In genomic region chr12:46664771-46665287, GRCh38 we compare ENCODE assay signal across 9 cellular contexts.
A peak's percentile ranks its signal among the peaks of the same experiment; 100 is the strongest.
DNase-seq lines count a peak whose midpoint lies in the region; ATAC-seq and TF ChIP-seq lines count a peak whose summit lies in the region.
"Had no signal": no experiment of that assay in that cellular context is flagged by ENCODE, and none has a peak within 500 bp of the region (broad histone marks: within the 10 kb centered on the region; RNA-seq: fewer than 3 reads in every experiment).

No MANE protein-coding gene starts in this region.

- peak overlapping the region; percentile 3 for H3K9ac ChIP-seq in skeletal muscle satellite cell (ENCODE audit: low read depth, low read length)

- peak; percentile 52 for ATAC-seq in HG02588 (IDR thresholded peaks at IDR 0.05; ENCODE audit: unreplicated experiment)

- no peak overlapping the region for H3K27ac ChIP-seq in Peyer's patch

- no peak for TF ChIP-seq CTCF in Peyer's patch (IDR thresholded peaks at IDR 0.05)

- H3K4me3 ChIP-seq in skeletal muscle satellite cell (ENCODE audit: low read length) = peak overlapping the region; percentile 7
- H3K4me3 ChIP-seq in Peyer's patch = no peak overlapping the region

- H3K9me3 ChIP-seq in skeletal muscle satellite cell (replicated peaks; ENCODE audit: low read length) (no peaks in the 10 kb centered on the region), Peyer's patch (no peaks in the 10 kb centered on the region)
- H3K9me3 ChIP-seq: BLaER1 treated with 17β-estradiol and CSF1 and Interleukin-3, amounts not matched to agents 10 nM and 100 nM had no signal

- DNase-seq in NCI-H1417 (lab: John Stamatoyannopoulos, UW) (peak in 2 of 3 experiments; percentile 53 to 83), NCI-H1417 treated with DMSO at 0.1 percent for 48 hours (lab: John Stamatoyannopoulos, UW) (no peak), NCI-H82 (lab: John Stamatoyannopoulos, UW) (peak; percentile 56), dermis blood vessel endothelial cell (peak; percentile 88), globus pallidus (ENCODE audit: low spot score) (no peak), Peyer's patch (no peak)

- H3K36me3 ChIP-seq in skeletal muscle satellite cell (ENCODE audit: insufficient read depth, low read length) (no peaks in the 10 kb centered on the region), Peyer's patch (no peaks in the 10 kb centered on the region)
- H3K36me3 ChIP-seq: BLaER1 treated with 17β-estradiol and CSF1 and Interleukin-3, amounts not matched to agents 10 nM and 100 nM had no signal

- peaks cover 54% of the 10 kb centered on the region for H3K4me1 ChIP-seq in skeletal muscle satellite cell (ENCODE audit: control insufficient read depth, insufficient read depth, low read length)
- H3K4me1 ChIP-seq in Peyer's patch = peaks cover 0 to 15% (median 2%) of the 10 kb centered on the region in 4 donors

- H3K4me2 ChIP-seq in skeletal muscle satellite cell (ENCODE audit: low read length) = peak overlapping the region; percentile 57

- no peak for TF ChIP-seq POLR2A in Peyer's patch (IDR thresholded peaks at IDR 0.05)

- H3K27me3 ChIP-seq in skeletal muscle satellite cell (ENCODE audit: control insufficient read depth, insufficient read depth, low read length) = no peaks in the 10 kb centered on the region
- no peaks in the 10 kb centered on the region for H3K27me3 ChIP-seq in Peyer's patch
- H3K27me3 ChIP-seq: BLaER1 treated with 17β-estradiol and CSF1 and Interleukin-3, amounts not matched to agents 10 nM and 100 nM had no signal

Comparison
In these comparisons a context has a peak if more than half of its experiments do, and no peak if none do; other contexts are left out.
1. DNase-seq: peak in NCI-H1417 (2 of 3), NCI-H82 (single experiment) and dermis blood vessel endothelial cell (single experiment); none in NCI-H1417 treated with DMSO at 0.1 percent for 48 hours (single experiment), globus pallidus (single experiment) and Peyer's patch (0 of 3).